In genomic region chr1:16513412-16514106, GRCh38 we compare ENCODE assay signal across 1 cellular context.
TF ChIP-seq lines count a peak whose summit lies in the region.
"Not testable (repeated sequence)": the region's sequence is repeated elsewhere in the genome, so short reads cannot be mapped to it uniquely, and the experiment has no call there.

No MANE protein-coding gene starts in this region.

TF ChIP-seq in HepG2, 621 proteins besides CTCF, POLR2A, EP300 and RAD21 (continued from another document and continues in another):
- TF ChIP-seq ZBTB25 (CRISPR knock-in tag; IDR thresholded peaks at IDR 0.05) (peak; percentile 13; the same call in 1 of the 2 replicates), RFXAP (CRISPR knock-in tag; IDR thresholded peaks at IDR 0.05; ENCODE audit: borderline replicate concordance) (0 out of 2 replicates have a peak, but pooled peaks have one; percentile 25), ZNF501 (CRISPR knock-in tag; IDR thresholded peaks at IDR 0.05) (0 out of 2 replicates have a peak, but pooled peaks have one; percentile 19), SOX6 (CRISPR knock-in tag; IDR thresholded peaks at IDR 0.05) (peak; percentile 57; the same call in 1 of the 2 replicates), ZFP1 (CRISPR knock-in tag; IDR thresholded peaks at IDR 0.05) (0 out of 2 replicates have a peak, but pooled peaks have one; percentile 33), THRA (CRISPR knock-in tag; IDR thresholded peaks at IDR 0.05; ENCODE audit: borderline replicate concordance) (peak; percentile 35; the same call in 1 of the 2 replicates), ZSCAN9 (CRISPR knock-in tag; IDR thresholded peaks at IDR 0.05; ENCODE audit: borderline replicate concordance) (0 out of 2 replicates have a peak, but pooled peaks have one; percentile 31), PAXIP1 (CRISPR knock-in tag; conservative IDR thresholded peaks at IDR 0.05) (peak; percentile 32; the same call in 1 of the 2 replicates), NCOA2 (CRISPR knock-in tag; IDR thresholded peaks at IDR 0.05) (peak; percentile 50; the same call in 1 of the 2 replicates), ZFP37 (CRISPR knock-in tag; IDR thresholded peaks at IDR 0.05; ENCODE audit: borderline replicate concordance) (0 out of 2 replicates have a peak, but pooled peaks have one; percentile 21), FOXA3 (CRISPR knock-in tag; IDR thresholded peaks at IDR 0.05) (peak; percentile 46; the same call in 1 of the 2 replicates), ZNF574 (CRISPR knock-in tag; IDR thresholded peaks at IDR 0.05) (0 out of 2 replicates have a peak, but pooled peaks have one; percentile 28), NFYC (CRISPR knock-in tag; IDR thresholded peaks at IDR 0.05) (peak; percentile 41; the same call in 1 of the 2 replicates), PHF21A (CRISPR knock-in tag; IDR thresholded peaks at IDR 0.05) (peak; percentile 50; the same call in 1 of the 2 replicates), MIER2 (CRISPR knock-in tag; IDR thresholded peaks at IDR 0.05) (0 out of 2 replicates have a peak, but pooled peaks have one; percentile 19), KAT8 (CRISPR knock-in tag; IDR thresholded peaks at IDR 0.05) (peak; percentile 70; the same call in 1 of the 2 replicates), ATF4 (CRISPR knock-in tag; IDR thresholded peaks at IDR 0.05) (peak; percentile 46 to 83; a peak in 3 of 4 replicates), ETV6 (CRISPR knock-in tag; conservative IDR thresholded peaks at IDR 0.05) (0 out of 2 replicates have a peak, but pooled peaks have one; percentile 28), KDM3A (CRISPR knock-in tag; IDR thresholded peaks at IDR 0.05; ENCODE audit: low read depth) (0 out of 2 replicates have a peak, but pooled peaks have one; percentile 62), SALL1 (CRISPR knock-in tag; IDR thresholded peaks at IDR 0.05) (0 out of 2 replicates have a peak, but pooled peaks have one; percentile 53), ZNF580 (CRISPR knock-in tag; IDR thresholded peaks at IDR 0.05; ENCODE audit: borderline replicate concordance, low read depth) (0 out of 2 replicates have a peak, but pooled peaks have one; percentile 54), GATAD2A (CRISPR knock-in tag; IDR thresholded peaks at IDR 0.05) (peak; percentile 46), ATF3 (CRISPR knock-in tag; IDR thresholded peaks at IDR 0.05) (peak; percentile 58; the same call in 1 of the 2 replicates), ZBTB26 (CRISPR knock-in tag; IDR thresholded peaks at IDR 0.05; ENCODE audit: borderline replicate concordance) (peak; percentile 9; the same call in 1 of the 2 replicates), HOXA3 (CRISPR knock-in tag; IDR thresholded peaks at IDR 0.05) (peak; percentile 45; the same call in 1 of the 2 replicates), BRF2 (CRISPR knock-in tag; IDR thresholded peaks at IDR 0.05) (0 out of 2 replicates have a peak, but pooled peaks have one; percentile 28), GATAD1 (CRISPR knock-in tag; IDR thresholded peaks at IDR 0.05) (peak; percentile 61), FOXJ3 (CRISPR knock-in tag; IDR thresholded peaks at IDR 0.05; ENCODE audit: borderline replicate concordance) (peak; percentile 44; the same call in 1 of the 2 replicates), ZNF878 (CRISPR knock-in tag; IDR thresholded peaks at IDR 0.05) (0 out of 2 replicates have a peak, but pooled peaks have one; percentile 37), NR2F1 (CRISPR knock-in tag; IDR thresholded peaks at IDR 0.05) (peak in 1 of 2 experiments; percentile 73; a peak in 2 of 4 replicates), HMG20A (CRISPR knock-in tag; IDR thresholded peaks at IDR 0.05; ENCODE audit: borderline replicate concordance) (peak; percentile 36; the same call in 1 of the 2 replicates), ZBTB2 (CRISPR knock-in tag; IDR thresholded peaks at IDR 0.05; ENCODE audit: low read depth) (0 out of 2 replicates have a peak, but pooled peaks have one; percentile 30), ZNF343 (CRISPR knock-in tag; IDR thresholded peaks at IDR 0.05) (0 out of 2 replicates have a peak, but pooled peaks have one; percentile 40), ATF6 (CRISPR knock-in tag; conservative IDR thresholded peaks at IDR 0.05) (0 out of 2 replicates have a peak, but pooled peaks have one; percentile 83), E2F1 (CRISPR knock-in tag; IDR thresholded peaks at IDR 0.05) (peak; percentile 60; the same call in 1 of the 2 replicates)
- TF ChIP-seq SOX6 (IDR thresholded peaks at IDR 0.05), result not testable (repeated sequence)
